1 cellular context compared by ENCODE assay signal in genomic region chr1:1599030-1599916, GRCh38.
TF ChIP-seq lines count a peak whose summit lies in the region.

No MANE protein-coding gene starts in this region.

TF ChIP-seq in IMR-90, 13 proteins besides CTCF, POLR2A, EP300 and RAD21:
- TF ChIP-seq MXI1 (IDR thresholded peaks at IDR 0.05; ENCODE audit: borderline replicate concordance, low read depth, low read length) (peak; percentile 46; the same call in 1 of the 2 replicates), USF2 (IDR thresholded peaks at IDR 0.05; ENCODE audit: low read depth, low read length) (no peak)
